In genomic region chr2:120704696-120705095, GRCh38 we compare ENCODE assay signal across 25 cellular contexts. TPM values are rescaled to one million over a fixed set of nuclear protein-coding genes. Genes with fewer than 3 reads are reported as not detected.
DNase-seq lines count a peak whose midpoint lies in the region; ATAC-seq and TF ChIP-seq lines count a peak whose summit lies in the region.
"Had no signal": no experiment of that assay in that cellular context is flagged by ENCODE, and none has a peak within 500 bp of the region (broad histone marks: within the 10 kb centered on the region; RNA-seq: fewer than 3 reads in every experiment).

No MANE protein-coding gene starts in this region.

- H3K9me3 ChIP-seq in IMR-90 (ENCODE audit: control insufficient read depth, insufficient read depth, low read length) (no peaks in the 10 kb centered on the region), mesenchymal stem cell (ENCODE audit: control insufficient read depth, low read length) (no peaks in the 10 kb centered on the region), spleen (no peaks in the 10 kb centered on the region), gastrocnemius medialis (no peaks in the 10 kb centered on the region)
- H3K9me3 ChIP-seq: Caco-2, SJCRH30 had no signal

- peak overlapping the region; percentile 70 to 94 for H2BK12ac ChIP-seq in mesenchymal stem cell (ENCODE audit: low read length in 2 of 2)

- no peaks in the 10 kb centered on the region for H3K27me3 ChIP-seq in H7 (ENCODE audit: control insufficient read depth, insufficient read depth, low read length)
- H3K27me3 ChIP-seq in IMR-90 (ENCODE audit: control insufficient read depth, insufficient read depth, low read length), result no peaks in the 10 kb centered on the region
- H3K27me3 ChIP-seq in mesenchymal stem cell (ENCODE audit: control insufficient read depth in 1 of 2, insufficient read depth in 1 of 2, low read length in 2 of 2), result no peaks in the 10 kb centered on the region
- H3K27me3 ChIP-seq in spleen (replicated peaks in 1 of 7), result no peaks in the 10 kb centered on the region
- no peaks in the 10 kb centered on the region for H3K27me3 ChIP-seq in gastrocnemius medialis
- H3K27me3 ChIP-seq: SJCRH30 had no signal

- DNase-seq in H7 (peak; percentile 43), IMR-90 (no peak), mesenchymal stem cell (no peak), spleen (peak; percentile 70), mucosa of gallbladder (ENCODE audit: low spot score) (no peak), gastrocnemius medialis (no peak)
- DNase-seq in activated T-cell treated with anti-CD3 and anti-CD28 coated beads, Interleukin-2, amount 50 U/mL, for 1 hour, result no peak
- DNase-seq: C1 segment of cervical spinal cord; CD8-positive, alpha-beta T cell; DMS 273 treated with DMSO at 0.1 percent for 48 hours; DMS79; EL; GF-D8; NCI-H1048; NCI-H1417; NCI-H1694; NCI-H2029 treated with DMSO at 0.1 percent for 48 hours; NCI-H69; OCI-M1; SJCRH30 had no signal

- H3K4me3 ChIP-seq in H7 (ENCODE audit: insufficient read depth, low read depth, low read length) (no peak overlapping the region), IMR-90 (ENCODE audit: insufficient read depth, low read depth, low read length) (no peak overlapping the region), mesenchymal stem cell (ENCODE audit: insufficient read depth in 1 of 2, low read depth in 1 of 2, low read length in 2 of 2) (no peak overlapping the region), spleen (no peak overlapping the region), gastrocnemius medialis (no peak overlapping the region)
- H3K4me3 ChIP-seq: SJCRH30 had no signal

- H3K4ac ChIP-seq in IMR-90 (ENCODE audit: low read depth, low read length) (peak overlapping the region; percentile 36; the same call in 1 of the 2 replicates), mesenchymal stem cell (ENCODE audit: low read depth in 1 of 2, low read length in 2 of 2) (peak overlapping the region; percentile 29 to 42)

- H3K4me2 ChIP-seq in IMR-90 (ENCODE audit: low read depth, low read length) (no peak overlapping the region), mesenchymal stem cell (ENCODE audit: low read length, poor library complexity, severe bottlenecking) (no peak overlapping the region)
- H3K4me2 ChIP-seq: KMS-11 had no signal

- no peak for TF ChIP-seq POLR2A in IMR-90 (IDR thresholded peaks at IDR 0.05; ENCODE audit: low read depth, low read length)
- no peak for TF ChIP-seq POLR2A in spleen (IDR thresholded peaks at IDR 0.05)
- no peak for TF ChIP-seq POLR2A in gastrocnemius medialis (IDR thresholded peaks at IDR 0.05)

- H2AFZ ChIP-seq in IMR-90 (replicated peaks; ENCODE audit: low read length, poor library complexity), result no peak overlapping the region
- no peak overlapping the region for H2AFZ ChIP-seq in mesenchymal stem cell (ENCODE audit: low read depth, low read length)

- no peak overlapping the region for H3K23ac ChIP-seq in IMR-90 (ENCODE audit: low read depth, low read length)
- H3K23ac ChIP-seq in mesenchymal stem cell (ENCODE audit: low read length in 2 of 2), result no peak overlapping the region

- no peak overlapping the region for H4K5ac ChIP-seq in IMR-90 (ENCODE audit: low read depth, low read length)

- CTCF ChIA-PET in IMR-90 (lab: Yijun Ruan, JAX), result no interaction called here

- H3K56ac ChIP-seq in IMR-90 (ENCODE audit: extremely low read depth, insufficient read depth, low read length), result no peak overlapping the region

- H3K14ac ChIP-seq in IMR-90 (replicated peaks; ENCODE audit: low read depth, low read length) (no peak overlapping the region), mesenchymal stem cell (ENCODE audit: low read length in 2 of 2) (no peak overlapping the region)

- in situ Hi-C loops in IMR-90 (cut with MboI; ENCODE audit: low sequenced_read_pairs), result no loop called here
- in situ Hi-C loops in gastrocnemius medialis (cut with MboI; ENCODE audit: low sequenced_read_pairs in 4 of 4), result loop anchor here in 2 of 4 donors (25.0 kb wide), 2 partner anchors 608 to 633 kb away; no protein-coding TSS in a partner anchor

- no peaks in the 10 kb centered on the region for H3K36me3 ChIP-seq in H7 (replicated peaks; ENCODE audit: control insufficient read depth, insufficient read depth, low read length)
- no peaks in the 10 kb centered on the region for H3K36me3 ChIP-seq in IMR-90 (ENCODE audit: control insufficient read depth, insufficient read depth, low read length)
- no peaks in the 10 kb centered on the region for H3K36me3 ChIP-seq in mesenchymal stem cell (ENCODE audit: control insufficient read depth in 1 of 2, insufficient read depth in 2 of 2, low read depth in 1 of 2, low read length in 2 of 2)
- H3K36me3 ChIP-seq in spleen, result no peaks in the 10 kb centered on the region
- no peaks in the 10 kb centered on the region for H3K36me3 ChIP-seq in gastrocnemius medialis
- H3K36me3 ChIP-seq: SJCRH30 had no signal

- H3K27ac ChIP-seq in IMR-90 (ENCODE audit: insufficient read depth, low read length), result no peak overlapping the region
- H3K27ac ChIP-seq in mesenchymal stem cell (ENCODE audit: low read length, poor library complexity, severe bottlenecking), result no peak overlapping the region
- no peak overlapping the region for H3K27ac ChIP-seq in spleen
- H3K27ac ChIP-seq in gastrocnemius medialis, result no peak overlapping the region
- H3K27ac ChIP-seq: KMS-11, SJCRH30 had no signal

- TF ChIP-seq CTCF in IMR-90 (conservative IDR thresholded peaks at IDR 0.05; ENCODE audit: low read depth, low read length) (no peak), spleen (IDR thresholded peaks at IDR 0.05 in 8 of 11, conservative IDR thresholded peaks at IDR 0.05 in 3 of 11) (no peak), gastrocnemius medialis (IDR thresholded peaks at IDR 0.05 in 4 of 5, conservative IDR thresholded peaks at IDR 0.05 in 1 of 5) (no peak)

- no TSS peak for BruUV-seq in IMR-90 (replicated peaks; lab: Mats Ljungman, UMichigan)

- H2BK120ac ChIP-seq in IMR-90 (ENCODE audit: low read depth, low read length) (peak overlapping the region; percentile 11), mesenchymal stem cell (ENCODE audit: low read depth, low read length) (peak overlapping the region; percentile 29)

- no peak overlapping the region for H4K91ac ChIP-seq in IMR-90 (ENCODE audit: insufficient read depth, low read depth, low read length)
- H4K91ac ChIP-seq in mesenchymal stem cell (ENCODE audit: low read length), result peak overlapping the region; percentile 77

- H2BK20ac ChIP-seq in IMR-90 (ENCODE audit: low read depth, low read length), result 0 out of 2 replicates have a peak overlapping the region, but pooled peaks have one; percentile 11

- 100% methylated on average over 1 of the region's 2 CpGs; no CpG with 5 or more reads in 1 of the 2 experiments for WGBS in IMR-90 (ENCODE audit: extremely low coverage in 2 of 2, insufficient read length in 1 of 2), 2 experiments
- 66% methylated on average over 2 of the region's 2 CpGs for WGBS in mesenchymal stem cell
- 54 to 78% (median 63%) methylated on average over 2 of the region's 2 CpGs for WGBS in spleen, 5 donors

- H3K79me1 ChIP-seq in IMR-90 (ENCODE audit: low read depth in 1 of 2, low read length in 2 of 2) (no peaks in the 10 kb centered on the region; a peak in 1 of 4 replicates), mesenchymal stem cell (replicated peaks; ENCODE audit: low read length, poor library complexity, severe bottlenecking) (no peaks in the 10 kb centered on the region)

- no peaks in the 10 kb centered on the region for H3K9me1 ChIP-seq in IMR-90 (ENCODE audit: insufficient read depth, low read length)

- H4K20me1 ChIP-seq in IMR-90 (ENCODE audit: insufficient read depth, low read length), result no peaks in the 10 kb centered on the region

- H3K9ac ChIP-seq in IMR-90 (ENCODE audit: low read depth, low read length) (no peak overlapping the region), mesenchymal stem cell (ENCODE audit: low read length) (no peak overlapping the region)
- H3K9ac ChIP-seq: KMS-11 had no signal

- dilution Hi-C loops in IMR-90 (cut with HindIII; ENCODE audit: low sequenced_read_pairs, unreplicated experiment), result loop anchor here (10.0 kb wide), 1 partner anchor 360 kb away; no protein-coding TSS in a partner anchor

- H3K4me1 ChIP-seq in IMR-90 (ENCODE audit: control insufficient read depth, insufficient read depth, low read length) (peaks cover 4% of the 10 kb centered on the region), mesenchymal stem cell (ENCODE audit: control insufficient read depth, insufficient read depth, low read depth, low read length) (peaks cover 12% of the 10 kb centered on the region), spleen (peaks cover 0 to 34% (median 10%) of the 10 kb centered on the region in 6 donors), gastrocnemius medialis (no peaks in the 10 kb centered on the region)
- H3K4me1 ChIP-seq: Caco-2 had no signal

- H4K8ac ChIP-seq in IMR-90 (ENCODE audit: low read depth in 2 of 2, low read length in 2 of 2) (no peak overlapping the region), mesenchymal stem cell (ENCODE audit: low read length) (no peak overlapping the region)

- no peak overlapping the region for H2BK15ac ChIP-seq in IMR-90 (ENCODE audit: low read depth, low read length)
- no peak overlapping the region for H2BK15ac ChIP-seq in mesenchymal stem cell (ENCODE audit: low read depth, poor library complexity, severe bottlenecking)

- peak overlapping the region; percentile 55 for H2AK9ac ChIP-seq in IMR-90 (replicated peaks; ENCODE audit: low read depth, low read length, poor library complexity)

- POLR2A ChIA-PET in IMR-90 (lab: Charles Lee; ENCODE audit: unreplicated experiment), result no interaction called here

- H2AK5ac ChIP-seq in IMR-90 (ENCODE audit: low read depth, low read length) (peak overlapping the region; percentile 30; the same call in 1 of the 2 replicates), mesenchymal stem cell (ENCODE audit: low read length, severe bottlenecking) (peak overlapping the region; percentile 73)

- TF ChIP-seq RAD21 in IMR-90 (IDR thresholded peaks at IDR 0.05; ENCODE audit: low read length), result no peak

- intact Hi-C loops in IMR-90 (cut with micrococcal nuclease), result no loop called here
- intact Hi-C loops in spleen (cut with DNase I; ENCODE audit: low total_unique reads), result no loop called here
- intact Hi-C loops in gastrocnemius medialis (cut with DNase I; ENCODE audit: low total_unique reads), result no loop called here

- H3K18ac ChIP-seq in IMR-90 (ENCODE audit: low read depth, low read length) (no peak overlapping the region), mesenchymal stem cell (ENCODE audit: low read depth in 1 of 2, low read length in 2 of 2) (peak overlapping the region; percentile 13 to 65)

- ATAC-seq in IMR-90 (ENCODE audit: low read depth) (no peak), gastrocnemius medialis (no peak), SK-N-SH treated with all-trans-retinoic acid at 6 μM for 48 hours (no peak)
- ATAC-seq: CD8-positive, alpha-beta T cell; Right ventricle myocardium inferior had no signal

- H2BK5ac ChIP-seq in IMR-90 (ENCODE audit: low read depth, low read length, poor library complexity, severe bottlenecking) (no peak overlapping the region), mesenchymal stem cell (ENCODE audit: low read depth, low read length, poor library complexity, severe bottlenecking) (no peak overlapping the region)

RNA-seq across cellular contexts. Expression of gene GLI2, which starts 31.0 kb away (rescaled TPM):
- 37.3 and 41.4 TPM in 2 replicates for total RNA-seq in H7 (2014; rRNA removed; shearing (Covaris generic))
- total RNA-seq in IMR-90 (2012; rRNA removed), result 3.8 and 4.7 TPM in 2 replicates
- polyA plus RNA-seq in IMR-90 (2012; rRNA removed), result 26.0 and 31.5 TPM in 2 replicates
- 7.6 and 16.7 TPM in 2 replicates for polyA plus RNA-seq in IMR-90 (2012; cell fraction: cytosol; rRNA removed)
- 57.0 and 124 TPM in 2 replicates for polyA plus RNA-seq in IMR-90 (2012; cell fraction: nucleus; rRNA removed; ENCODE audit: low replicate concordance)
- 28.9 TPM for polyA plus RNA-seq in mesenchymal stem cell (2013, experiment 1 of 2)
- polyA plus RNA-seq in mesenchymal stem cell (2013, experiment 2 of 2), result 29.5 TPM
- total RNA-seq in spleen, result 10 to 100 TPM in 1 of 7 donors, 1 to 10 TPM in 5, under 1 TPM in 1; 0.51 to 10.6 (median 1.7) TPM
- polyA plus RNA-seq in spleen, result under 1 TPM; 0.22 to 0.32 (median 0.23) TPM
- total RNA-seq in mucosa of gallbladder, result 9.2 TPM
- under 1 TPM; 0.27 to 0.49 (median 0.29) TPM for total RNA-seq in gastrocnemius medialis
- total RNA-seq: CD8-positive, alpha-beta T cell had no signal
- polyA plus RNA-seq: IgD-negative memory B cell had no signal

Comparison
In these comparisons a context has a peak if more than half of its experiments do, and no peak if none do; other contexts are left out.
1. DNase-seq: peak in H7 (single experiment) and spleen (single experiment); none in IMR-90 (single experiment), mesenchymal stem cell (single experiment), mucosa of gallbladder (single experiment), activated T-cell treated with anti-CD3 and anti-CD28 coated beads, Interleukin-2, amount 50 U/mL, for 1 hour (single experiment) and gastrocnemius medialis (0 of 2).